Comparison of ENCODE assay signal across 1 cellular context in the genomic region with DNA sequence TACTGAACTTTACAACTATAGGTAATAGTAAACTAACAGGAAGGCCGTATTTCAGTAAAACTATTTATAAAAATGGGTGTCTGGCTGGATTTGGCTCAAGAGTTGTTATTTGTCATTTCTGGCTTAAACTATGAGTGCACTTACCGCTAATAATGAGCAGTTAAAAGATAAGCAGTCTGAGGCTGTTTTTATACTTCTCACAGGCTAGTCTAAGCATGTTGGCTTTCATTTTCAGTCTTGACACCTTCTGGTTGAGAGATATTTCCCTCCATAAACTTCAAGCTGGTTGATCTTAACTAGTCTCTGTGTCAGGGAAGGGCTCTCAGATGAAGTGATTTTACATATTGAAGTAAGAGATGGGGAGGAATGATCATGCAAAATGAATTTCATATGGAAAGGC.
TF ChIP-seq lines count a peak whose summit lies in the region.

No MANE protein-coding gene starts in this region.

TF ChIP-seq in GM12878, 131 proteins besides CTCF, POLR2A, EP300 and RAD21 (continued from another document):
- TF ChIP-seq, protein P1, sequence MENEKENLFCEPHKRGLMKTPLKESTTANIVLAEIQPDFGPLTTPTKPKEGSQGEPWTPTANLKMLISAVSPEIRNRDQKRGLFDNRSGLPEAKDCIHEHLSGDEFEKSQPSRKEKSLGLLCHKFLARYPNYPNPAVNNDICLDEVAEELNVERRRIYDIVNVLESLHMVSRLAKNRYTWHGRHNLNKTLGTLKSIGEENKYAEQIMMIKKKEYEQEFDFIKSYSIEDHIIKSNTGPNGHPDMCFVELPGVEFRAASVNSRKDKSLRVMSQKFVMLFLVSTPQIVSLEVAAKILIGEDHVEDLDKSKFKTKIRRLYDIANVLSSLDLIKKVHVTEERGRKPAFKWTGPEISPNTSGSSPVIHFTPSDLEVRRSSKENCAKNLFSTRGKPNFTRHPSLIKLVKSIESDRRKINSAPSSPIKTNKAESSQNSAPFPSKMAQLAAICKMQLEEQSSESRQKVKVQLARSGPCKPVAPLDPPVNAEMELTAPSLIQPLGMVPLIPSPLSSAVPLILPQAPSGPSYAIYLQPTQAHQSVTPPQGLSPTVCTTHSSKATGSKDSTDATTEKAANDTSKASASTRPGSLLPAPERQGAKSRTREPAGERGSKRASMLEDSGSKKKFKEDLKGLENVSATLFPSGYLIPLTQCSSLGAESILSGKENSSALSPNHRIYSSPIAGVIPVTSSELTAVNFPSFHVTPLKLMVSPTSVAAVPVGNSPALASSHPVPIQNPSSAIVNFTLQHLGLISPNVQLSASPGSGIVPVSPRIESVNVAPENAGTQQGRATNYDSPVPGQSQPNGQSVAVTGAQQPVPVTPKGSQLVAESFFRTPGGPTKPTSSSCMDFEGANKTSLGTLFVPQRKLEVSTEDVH (IDR thresholded peaks at IDR 0.05; ENCODE audit: low read depth, partially characterized antibody), result no peak
- TF ChIP-seq CEBPB (IDR thresholded peaks at IDR 0.05; ENCODE audit: borderline replicate concordance in 1 of 2, low read depth in 2 of 2, low read length in 2 of 2) (no peak), GATAD2B (conservative IDR thresholded peaks at IDR 0.05; ENCODE audit: low read depth) (no peak), RCOR1 (conservative IDR thresholded peaks at IDR 0.05; ENCODE audit: low read depth, low read length) (no peak), SUPT20H (IDR thresholded peaks at IDR 0.05; ENCODE audit: borderline replicate concordance, control insufficient read depth, low read depth, low read length) (no peak), EED (IDR thresholded peaks at IDR 0.05; ENCODE audit: low read depth) (no peak), ETV6 (conservative IDR thresholded peaks at IDR 0.05 in 1 of 2, IDR thresholded peaks at IDR 0.05 in 1 of 2; ENCODE audit: borderline replicate concordance in 1 of 2, low read depth in 1 of 2) (no peak), IKZF2 (IDR thresholded peaks at IDR 0.05) (no peak), NFIC (IDR thresholded peaks at IDR 0.05; ENCODE audit: low read depth, low read length) (0 out of 2 replicates have a peak, but pooled peaks have one; percentile 20), CHD1 (IDR thresholded peaks at IDR 0.05; ENCODE audit: low read depth, low read length) (no peak), BRCA1 (IDR thresholded peaks at IDR 0.05; ENCODE audit: low read depth, low read length) (no peak), JUNB (IDR thresholded peaks at IDR 0.05) (peak; percentile 42; the same call in 1 of the 2 replicates), MEF2A (IDR thresholded peaks at IDR 0.05; ENCODE audit: insufficient read depth, low read depth, low read length) (0 out of 2 replicates have a peak, but pooled peaks have one; percentile 39), SREBF2 (IDR thresholded peaks at IDR 0.05; ENCODE audit: low read length) (no peak), NBN (IDR thresholded peaks at IDR 0.05) (no peak), STAT1 (conservative IDR thresholded peaks at IDR 0.05) (no peak), ASH2L (IDR thresholded peaks at IDR 0.05; ENCODE audit: borderline replicate concordance, low read depth) (no peak), HDGF (IDR thresholded peaks at IDR 0.05) (no peak), SUZ12 (IDR thresholded peaks at IDR 0.05; ENCODE audit: unreplicated experiment) (no peak), CHD4 (IDR thresholded peaks at IDR 0.05) (no peak), RUNX3 (IDR thresholded peaks at IDR 0.05; ENCODE audit: low read length) (peak; percentile 53), GABPA (IDR thresholded peaks at IDR 0.05; ENCODE audit: low read depth) (no peak), NFYA (IDR thresholded peaks at IDR 0.05; ENCODE audit: borderline replicate concordance, low read depth, low read length) (no peak), POLR2AphosphoS2 (IDR thresholded peaks at IDR 0.05; ENCODE audit: low read depth, low read length) (no peak), KAT2A (conservative IDR thresholded peaks at IDR 0.05; ENCODE audit: control insufficient read depth, low read depth, low read length) (no peak), NRF1 (conservative IDR thresholded peaks at IDR 0.05; ENCODE audit: low read depth, low read length) (no peak)
- TF ChIP-seq, protein P2, sequence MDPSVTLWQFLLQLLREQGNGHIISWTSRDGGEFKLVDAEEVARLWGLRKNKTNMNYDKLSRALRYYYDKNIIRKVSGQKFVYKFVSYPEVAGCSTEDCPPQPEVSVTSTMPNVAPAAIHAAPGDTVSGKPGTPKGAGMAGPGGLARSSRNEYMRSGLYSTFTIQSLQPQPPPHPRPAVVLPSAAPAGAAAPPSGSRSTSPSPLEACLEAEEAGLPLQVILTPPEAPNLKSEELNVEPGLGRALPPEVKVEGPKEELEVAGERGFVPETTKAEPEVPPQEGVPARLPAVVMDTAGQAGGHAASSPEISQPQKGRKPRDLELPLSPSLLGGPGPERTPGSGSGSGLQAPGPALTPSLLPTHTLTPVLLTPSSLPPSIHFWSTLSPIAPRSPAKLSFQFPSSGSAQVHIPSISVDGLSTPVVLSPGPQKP (IDR thresholded peaks at IDR 0.05; ENCODE audit: low read depth, low read length), result no peak
- TF ChIP-seq, protein P3, sequence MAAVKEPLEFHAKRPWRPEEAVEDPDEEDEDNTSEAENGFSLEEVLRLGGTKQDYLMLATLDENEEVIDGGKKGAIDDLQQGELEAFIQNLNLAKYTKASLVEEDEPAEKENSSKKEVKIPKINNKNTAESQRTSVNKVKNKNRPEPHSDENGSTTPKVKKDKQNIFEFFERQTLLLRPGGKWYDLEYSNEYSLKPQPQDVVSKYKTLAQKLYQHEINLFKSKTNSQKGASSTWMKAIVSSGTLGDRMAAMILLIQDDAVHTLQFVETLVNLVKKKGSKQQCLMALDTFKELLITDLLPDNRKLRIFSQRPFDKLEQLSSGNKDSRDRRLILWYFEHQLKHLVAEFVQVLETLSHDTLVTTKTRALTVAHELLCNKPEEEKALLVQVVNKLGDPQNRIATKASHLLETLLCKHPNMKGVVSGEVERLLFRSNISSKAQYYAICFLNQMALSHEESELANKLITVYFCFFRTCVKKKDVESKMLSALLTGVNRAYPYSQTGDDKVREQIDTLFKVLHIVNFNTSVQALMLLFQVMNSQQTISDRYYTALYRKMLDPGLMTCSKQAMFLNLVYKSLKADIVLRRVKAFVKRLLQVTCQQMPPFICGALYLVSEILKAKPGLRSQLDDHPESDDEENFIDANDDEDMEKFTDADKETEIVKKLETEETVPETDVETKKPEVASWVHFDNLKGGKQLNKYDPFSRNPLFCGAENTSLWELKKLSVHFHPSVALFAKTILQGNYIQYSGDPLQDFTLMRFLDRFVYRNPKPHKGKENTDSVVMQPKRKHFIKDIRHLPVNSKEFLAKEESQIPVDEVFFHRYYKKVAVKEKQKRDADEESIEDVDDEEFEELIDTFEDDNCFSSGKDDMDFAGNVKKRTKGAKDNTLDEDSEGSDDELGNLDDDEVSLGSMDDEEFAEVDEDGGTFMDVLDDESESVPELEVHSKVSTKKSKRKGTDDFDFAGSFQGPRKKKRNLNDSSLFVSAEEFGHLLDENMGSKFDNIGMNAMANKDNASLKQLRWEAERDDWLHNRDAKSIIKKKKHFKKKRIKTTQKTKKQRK (IDR thresholded peaks at IDR 0.05; ENCODE audit: low read depth, low read length), result no peak
- TF ChIP-seq, protein P4, sequence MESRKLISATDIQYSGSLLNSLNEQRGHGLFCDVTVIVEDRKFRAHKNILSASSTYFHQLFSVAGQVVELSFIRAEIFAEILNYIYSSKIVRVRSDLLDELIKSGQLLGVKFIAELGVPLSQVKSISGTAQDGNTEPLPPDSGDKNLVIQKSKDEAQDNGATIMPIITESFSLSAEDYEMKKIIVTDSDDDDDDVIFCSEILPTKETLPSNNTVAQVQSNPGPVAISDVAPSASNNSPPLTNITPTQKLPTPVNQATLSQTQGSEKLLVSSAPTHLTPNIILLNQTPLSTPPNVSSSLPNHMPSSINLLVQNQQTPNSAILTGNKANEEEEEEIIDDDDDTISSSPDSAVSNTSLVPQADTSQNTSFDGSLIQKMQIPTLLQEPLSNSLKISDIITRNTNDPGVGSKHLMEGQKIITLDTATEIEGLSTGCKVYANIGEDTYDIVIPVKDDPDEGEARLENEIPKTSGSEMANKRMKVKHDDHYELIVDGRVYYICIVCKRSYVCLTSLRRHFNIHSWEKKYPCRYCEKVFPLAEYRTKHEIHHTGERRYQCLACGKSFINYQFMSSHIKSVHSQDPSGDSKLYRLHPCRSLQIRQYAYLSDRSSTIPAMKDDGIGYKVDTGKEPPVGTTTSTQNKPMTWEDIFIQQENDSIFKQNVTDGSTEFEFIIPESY (IDR thresholded peaks at IDR 0.05), result peak; percentile 11; the same call in 1 of the 2 replicates
TF ChIP-seq in GM12878: peak in this region for 7.
